1 cellular context compared by ENCODE assay signal in the genomic region with DNA sequence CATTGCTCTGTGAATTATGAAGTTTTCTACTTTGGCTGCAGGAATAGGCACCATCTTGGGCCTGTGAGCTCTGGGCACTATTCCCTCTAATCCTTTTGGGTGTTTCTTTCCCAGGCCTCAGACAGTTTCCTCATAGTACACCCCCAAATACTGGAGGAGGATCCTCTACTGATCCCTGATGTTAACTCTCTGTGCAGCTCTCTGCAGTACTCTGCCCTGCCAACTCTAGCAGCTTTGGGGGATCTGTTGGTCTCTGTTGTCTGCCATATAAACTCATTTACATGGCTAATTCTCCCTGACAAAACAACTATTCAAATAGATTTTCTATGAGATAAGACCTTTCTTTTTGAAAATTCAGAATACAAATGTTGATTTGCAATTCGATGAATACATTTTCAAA.
TF ChIP-seq lines count a peak whose summit lies in the region.

No MANE protein-coding gene starts in this region.

TF ChIP-seq in H1, 55 proteins besides CTCF, POLR2A, EP300 and RAD21:
- TF ChIP-seq CHD2 (IDR thresholded peaks at IDR 0.05; ENCODE audit: low read length) (no peak), SP4 (IDR thresholded peaks at IDR 0.05; ENCODE audit: low read length) (no peak), BACH1 (IDR thresholded peaks at IDR 0.05; ENCODE audit: low read length) (no peak), MAFK (IDR thresholded peaks at IDR 0.05; ENCODE audit: low read depth, low read length) (no peak), SRF (IDR thresholded peaks at IDR 0.05; ENCODE audit: low read depth, low read length) (no peak), KDM1A (IDR thresholded peaks at IDR 0.05; ENCODE audit: borderline replicate concordance, low read length) (no peak), JUND (IDR thresholded peaks at IDR 0.05; ENCODE audit: low read length) (no peak), RFX5 (IDR thresholded peaks at IDR 0.05; ENCODE audit: borderline replicate concordance, low read depth, low read length) (no peak), YY1 (IDR thresholded peaks at IDR 0.05; ENCODE audit: low read depth, low read length) (no peak), NRF1 (IDR thresholded peaks at IDR 0.05; ENCODE audit: low read depth, low read length) (no peak), RNF2 (IDR thresholded peaks at IDR 0.05; ENCODE audit: borderline replicate concordance, low read depth, low read length, missing control alignments, poor library complexity, severe bottlenecking) (no peak), BCL11A (IDR thresholded peaks at IDR 0.05; ENCODE audit: low read depth in 2 of 2, low read length in 2 of 2) (no peak), HDAC2 (IDR thresholded peaks at IDR 0.05; ENCODE audit: borderline replicate concordance in 1 of 2, low read depth in 2 of 2, low read length in 2 of 2) (no peak)
- TF ChIP-seq, protein P1, sequence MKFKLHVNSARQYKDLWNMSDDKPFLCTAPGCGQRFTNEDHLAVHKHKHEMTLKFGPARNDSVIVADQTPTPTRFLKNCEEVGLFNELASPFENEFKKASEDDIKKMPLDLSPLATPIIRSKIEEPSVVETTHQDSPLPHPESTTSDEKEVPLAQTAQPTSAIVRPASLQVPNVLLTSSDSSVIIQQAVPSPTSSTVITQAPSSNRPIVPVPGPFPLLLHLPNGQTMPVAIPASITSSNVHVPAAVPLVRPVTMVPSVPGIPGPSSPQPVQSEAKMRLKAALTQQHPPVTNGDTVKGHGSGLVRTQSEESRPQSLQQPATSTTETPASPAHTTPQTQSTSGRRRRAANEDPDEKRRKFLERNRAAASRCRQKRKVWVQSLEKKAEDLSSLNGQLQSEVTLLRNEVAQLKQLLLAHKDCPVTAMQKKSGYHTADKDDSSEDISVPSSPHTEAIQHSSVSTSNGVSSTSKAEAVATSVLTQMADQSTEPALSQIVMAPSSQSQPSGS (IDR thresholded peaks at IDR 0.05; ENCODE audit: low read length), result no peak
- TF ChIP-seq, protein P2, sequence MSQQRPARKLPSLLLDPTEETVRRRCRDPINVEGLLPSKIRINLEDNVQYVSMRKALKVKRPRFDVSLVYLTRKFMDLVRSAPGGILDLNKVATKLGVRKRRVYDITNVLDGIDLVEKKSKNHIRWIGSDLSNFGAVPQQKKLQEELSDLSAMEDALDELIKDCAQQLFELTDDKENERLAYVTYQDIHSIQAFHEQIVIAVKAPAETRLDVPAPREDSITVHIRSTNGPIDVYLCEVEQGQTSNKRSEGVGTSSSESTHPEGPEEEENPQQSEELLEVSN (IDR thresholded peaks at IDR 0.05), result no peak
- TF ChIP-seq, protein P3, sequence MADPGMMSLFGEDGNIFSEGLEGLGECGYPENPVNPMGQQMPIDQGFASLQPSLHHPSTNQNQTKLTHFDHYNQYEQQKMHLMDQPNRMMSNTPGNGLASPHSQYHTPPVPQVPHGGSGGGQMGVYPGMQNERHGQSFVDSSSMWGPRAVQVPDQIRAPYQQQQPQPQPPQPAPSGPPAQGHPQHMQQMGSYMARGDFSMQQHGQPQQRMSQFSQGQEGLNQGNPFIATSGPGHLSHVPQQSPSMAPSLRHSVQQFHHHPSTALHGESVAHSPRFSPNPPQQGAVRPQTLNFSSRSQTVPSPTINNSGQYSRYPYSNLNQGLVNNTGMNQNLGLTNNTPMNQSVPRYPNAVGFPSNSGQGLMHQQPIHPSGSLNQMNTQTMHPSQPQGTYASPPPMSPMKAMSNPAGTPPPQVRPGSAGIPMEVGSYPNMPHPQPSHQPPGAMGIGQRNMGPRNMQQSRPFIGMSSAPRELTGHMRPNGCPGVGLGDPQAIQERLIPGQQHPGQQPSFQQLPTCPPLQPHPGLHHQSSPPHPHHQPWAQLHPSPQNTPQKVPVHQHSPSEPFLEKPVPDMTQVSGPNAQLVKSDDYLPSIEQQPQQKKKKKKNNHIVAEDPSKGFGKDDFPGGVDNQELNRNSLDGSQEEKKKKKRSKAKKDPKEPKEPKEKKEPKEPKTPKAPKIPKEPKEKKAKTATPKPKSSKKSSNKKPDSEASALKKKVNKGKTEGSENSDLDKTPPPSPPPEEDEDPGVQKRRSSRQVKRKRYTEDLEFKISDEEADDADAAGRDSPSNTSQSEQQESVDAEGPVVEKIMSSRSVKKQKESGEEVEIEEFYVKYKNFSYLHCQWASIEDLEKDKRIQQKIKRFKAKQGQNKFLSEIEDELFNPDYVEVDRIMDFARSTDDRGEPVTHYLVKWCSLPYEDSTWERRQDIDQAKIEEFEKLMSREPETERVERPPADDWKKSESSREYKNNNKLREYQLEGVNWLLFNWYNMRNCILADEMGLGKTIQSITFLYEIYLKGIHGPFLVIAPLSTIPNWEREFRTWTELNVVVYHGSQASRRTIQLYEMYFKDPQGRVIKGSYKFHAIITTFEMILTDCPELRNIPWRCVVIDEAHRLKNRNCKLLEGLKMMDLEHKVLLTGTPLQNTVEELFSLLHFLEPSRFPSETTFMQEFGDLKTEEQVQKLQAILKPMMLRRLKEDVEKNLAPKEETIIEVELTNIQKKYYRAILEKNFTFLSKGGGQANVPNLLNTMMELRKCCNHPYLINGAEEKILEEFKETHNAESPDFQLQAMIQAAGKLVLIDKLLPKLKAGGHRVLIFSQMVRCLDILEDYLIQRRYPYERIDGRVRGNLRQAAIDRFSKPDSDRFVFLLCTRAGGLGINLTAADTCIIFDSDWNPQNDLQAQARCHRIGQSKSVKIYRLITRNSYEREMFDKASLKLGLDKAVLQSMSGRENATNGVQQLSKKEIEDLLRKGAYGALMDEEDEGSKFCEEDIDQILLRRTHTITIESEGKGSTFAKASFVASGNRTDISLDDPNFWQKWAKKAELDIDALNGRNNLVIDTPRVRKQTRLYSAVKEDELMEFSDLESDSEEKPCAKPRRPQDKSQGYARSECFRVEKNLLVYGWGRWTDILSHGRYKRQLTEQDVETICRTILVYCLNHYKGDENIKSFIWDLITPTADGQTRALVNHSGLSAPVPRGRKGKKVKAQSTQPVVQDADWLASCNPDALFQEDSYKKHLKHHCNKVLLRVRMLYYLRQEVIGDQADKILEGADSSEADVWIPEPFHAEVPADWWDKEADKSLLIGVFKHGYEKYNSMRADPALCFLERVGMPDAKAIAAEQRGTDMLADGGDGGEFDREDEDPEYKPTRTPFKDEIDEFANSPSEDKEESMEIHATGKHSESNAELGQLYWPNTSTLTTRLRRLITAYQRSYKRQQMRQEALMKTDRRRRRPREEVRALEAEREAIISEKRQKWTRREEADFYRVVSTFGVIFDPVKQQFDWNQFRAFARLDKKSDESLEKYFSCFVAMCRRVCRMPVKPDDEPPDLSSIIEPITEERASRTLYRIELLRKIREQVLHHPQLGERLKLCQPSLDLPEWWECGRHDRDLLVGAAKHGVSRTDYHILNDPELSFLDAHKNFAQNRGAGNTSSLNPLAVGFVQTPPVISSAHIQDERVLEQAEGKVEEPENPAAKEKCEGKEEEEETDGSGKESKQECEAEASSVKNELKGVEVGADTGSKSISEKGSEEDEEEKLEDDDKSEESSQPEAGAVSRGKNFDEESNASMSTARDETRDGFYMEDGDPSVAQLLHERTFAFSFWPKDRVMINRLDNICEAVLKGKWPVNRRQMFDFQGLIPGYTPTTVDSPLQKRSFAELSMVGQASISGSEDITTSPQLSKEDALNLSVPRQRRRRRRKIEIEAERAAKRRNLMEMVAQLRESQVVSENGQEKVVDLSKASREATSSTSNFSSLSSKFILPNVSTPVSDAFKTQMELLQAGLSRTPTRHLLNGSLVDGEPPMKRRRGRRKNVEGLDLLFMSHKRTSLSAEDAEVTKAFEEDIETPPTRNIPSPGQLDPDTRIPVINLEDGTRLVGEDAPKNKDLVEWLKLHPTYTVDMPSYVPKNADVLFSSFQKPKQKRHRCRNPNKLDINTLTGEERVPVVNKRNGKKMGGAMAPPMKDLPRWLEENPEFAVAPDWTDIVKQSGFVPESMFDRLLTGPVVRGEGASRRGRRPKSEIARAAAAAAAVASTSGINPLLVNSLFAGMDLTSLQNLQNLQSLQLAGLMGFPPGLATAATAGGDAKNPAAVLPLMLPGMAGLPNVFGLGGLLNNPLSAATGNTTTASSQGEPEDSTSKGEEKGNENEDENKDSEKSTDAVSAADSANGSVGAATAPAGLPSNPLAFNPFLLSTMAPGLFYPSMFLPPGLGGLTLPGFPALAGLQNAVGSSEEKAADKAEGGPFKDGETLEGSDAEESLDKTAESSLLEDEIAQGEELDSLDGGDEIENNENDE (IDR thresholded peaks at IDR 0.05; ENCODE audit: insufficient replicate concordance, low read length), result no peak
